2 cellular contexts compared by ENCODE assay signal in the genomic region with DNA sequence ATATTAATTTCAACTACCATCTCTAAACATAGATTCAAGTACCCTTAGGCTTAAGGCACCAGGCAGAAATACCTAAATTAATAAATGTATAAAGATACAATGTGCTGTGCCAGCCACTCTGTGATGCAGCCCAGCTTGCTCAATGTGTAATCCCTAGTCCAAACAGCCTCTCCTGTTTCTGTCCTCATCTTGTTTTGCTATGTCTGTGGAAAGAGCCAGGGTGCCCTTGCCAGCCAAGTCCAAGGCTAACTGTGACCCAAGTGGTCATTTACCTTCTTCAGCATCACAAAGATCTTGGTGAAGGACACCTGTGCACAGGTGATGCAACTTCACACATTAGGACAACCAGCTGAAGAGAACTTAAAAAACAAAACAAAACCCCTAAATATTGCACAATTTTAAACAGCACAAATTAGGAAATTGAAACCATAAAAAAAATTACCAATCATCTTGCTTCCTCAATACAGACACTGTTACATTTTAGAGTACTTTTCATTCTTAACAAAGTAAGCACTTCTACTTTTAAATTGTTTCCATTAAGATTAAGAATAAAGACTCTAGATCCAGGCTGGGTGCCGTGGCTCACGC.
A peak's percentile ranks its signal among the peaks of the same experiment; 100 is the strongest.
TF ChIP-seq lines count a peak whose summit lies in the region.

No MANE protein-coding gene starts in this region.

TF ChIP-seq in IMR-90, 13 proteins besides CTCF, POLR2A, EP300 and RAD21:
- TF ChIP-seq MXI1 (IDR thresholded peaks at IDR 0.05; ENCODE audit: borderline replicate concordance, low read depth, low read length), result no peak
- TF ChIP-seq MAFK (IDR thresholded peaks at IDR 0.05; ENCODE audit: low read depth, low read length), result no peak
- TF ChIP-seq, protein P1, sequence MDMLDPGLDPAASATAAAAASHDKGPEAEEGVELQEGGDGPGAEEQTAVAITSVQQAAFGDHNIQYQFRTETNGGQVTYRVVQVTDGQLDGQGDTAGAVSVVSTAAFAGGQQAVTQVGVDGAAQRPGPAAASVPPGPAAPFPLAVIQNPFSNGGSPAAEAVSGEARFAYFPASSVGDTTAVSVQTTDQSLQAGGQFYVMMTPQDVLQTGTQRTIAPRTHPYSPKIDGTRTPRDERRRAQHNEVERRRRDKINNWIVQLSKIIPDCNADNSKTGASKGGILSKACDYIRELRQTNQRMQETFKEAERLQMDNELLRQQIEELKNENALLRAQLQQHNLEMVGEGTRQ (IDR thresholded peaks at IDR 0.05; ENCODE audit: low read depth, low read length), result no peak
- TF ChIP-seq CHD1 (IDR thresholded peaks at IDR 0.05; ENCODE audit: low read depth, low read length), result no peak
- peak; percentile 54 for TF ChIP-seq CEBPB (IDR thresholded peaks at IDR 0.05; ENCODE audit: low read depth, low read length)
- TF ChIP-seq, protein P2, sequence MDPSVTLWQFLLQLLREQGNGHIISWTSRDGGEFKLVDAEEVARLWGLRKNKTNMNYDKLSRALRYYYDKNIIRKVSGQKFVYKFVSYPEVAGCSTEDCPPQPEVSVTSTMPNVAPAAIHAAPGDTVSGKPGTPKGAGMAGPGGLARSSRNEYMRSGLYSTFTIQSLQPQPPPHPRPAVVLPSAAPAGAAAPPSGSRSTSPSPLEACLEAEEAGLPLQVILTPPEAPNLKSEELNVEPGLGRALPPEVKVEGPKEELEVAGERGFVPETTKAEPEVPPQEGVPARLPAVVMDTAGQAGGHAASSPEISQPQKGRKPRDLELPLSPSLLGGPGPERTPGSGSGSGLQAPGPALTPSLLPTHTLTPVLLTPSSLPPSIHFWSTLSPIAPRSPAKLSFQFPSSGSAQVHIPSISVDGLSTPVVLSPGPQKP (IDR thresholded peaks at IDR 0.05; ENCODE audit: borderline replicate concordance, low read depth, low read length), result no peak

TF ChIP-seq in H1, 55 proteins besides CTCF, POLR2A, EP300 and RAD21:
- no peak for TF ChIP-seq EGR1 (IDR thresholded peaks at IDR 0.05; ENCODE audit: borderline replicate concordance, low read depth, low read length)
- TF ChIP-seq, protein P1 (IDR thresholded peaks at IDR 0.05; ENCODE audit: low read length), result no peak
- TF ChIP-seq KDM4A (IDR thresholded peaks at IDR 0.05; ENCODE audit: low read depth, low read length, severe bottlenecking), result no peak
- TF ChIP-seq ASH2L (IDR thresholded peaks at IDR 0.05; ENCODE audit: low read length), result no peak
- TF ChIP-seq NRF1 (IDR thresholded peaks at IDR 0.05; ENCODE audit: low read depth, low read length), result no peak
- TF ChIP-seq BCL11A (IDR thresholded peaks at IDR 0.05; ENCODE audit: low read depth in 2 of 2, low read length in 2 of 2), result no peak
- TF ChIP-seq RXRA (IDR thresholded peaks at IDR 0.05; ENCODE audit: insufficient read depth, low read depth, low read length), result no peak
- no peak for TF ChIP-seq POLR2AphosphoS5 (IDR thresholded peaks at IDR 0.05; ENCODE audit: low read depth, low read length)
